Comparison of ENCODE assay signal across 1 cellular context in the genomic region with DNA sequence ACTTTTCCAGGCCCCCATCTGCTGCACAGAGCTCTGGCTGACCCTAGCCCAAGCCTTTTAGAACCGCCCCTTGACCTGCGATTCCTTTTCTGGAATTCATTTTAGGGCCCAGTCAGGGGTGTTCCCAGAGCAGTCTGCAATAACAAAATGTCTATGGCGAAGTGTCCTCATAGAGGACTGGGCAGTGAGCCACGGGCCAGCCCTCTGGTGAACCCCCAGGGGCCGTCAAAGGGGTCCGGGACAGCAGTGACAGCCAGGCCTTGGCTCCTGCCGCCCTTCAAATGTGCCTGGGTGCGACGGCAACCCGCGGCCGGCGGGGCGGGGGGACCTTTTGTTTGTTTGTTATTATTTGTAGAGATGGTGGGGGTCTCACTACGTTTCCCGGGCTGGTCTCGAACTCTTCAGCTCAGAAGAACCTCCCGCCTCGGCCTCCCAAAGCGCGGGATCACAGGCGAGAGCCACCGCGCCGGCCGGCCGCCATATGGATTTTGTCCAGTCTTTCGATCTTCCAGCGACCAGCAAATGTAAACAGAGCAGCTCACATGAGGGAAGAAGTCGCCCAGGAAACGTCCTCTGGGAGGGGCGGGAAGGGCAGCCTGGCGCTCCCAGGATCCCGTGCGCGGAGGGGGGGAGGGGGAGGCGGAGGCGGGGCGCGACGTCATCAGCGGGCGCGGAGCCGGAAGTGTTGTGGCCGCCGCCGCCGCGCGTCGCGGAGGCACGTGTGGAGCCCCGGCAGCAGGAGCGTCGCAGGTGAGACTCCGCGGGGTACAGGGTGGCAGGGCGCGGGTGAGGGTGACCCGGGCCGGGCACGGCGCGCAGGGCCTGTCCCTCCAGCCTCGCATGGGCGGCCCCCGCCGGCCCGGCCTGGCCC.
A peak's percentile ranks its signal among the peaks of the same experiment; 100 is the strongest.
TF ChIP-seq lines count a peak whose summit lies in the region.

TSS of gene TRMT61A (plus strand) at position 685 of the 871 bp plus-strand sequence. CDS start 783 bp downstream, outside the sequence.

TF ChIP-seq in K562, 482 proteins besides CTCF, POLR2A, EP300 and RAD21 (continued from another document and continues in another):
- no peak for TF ChIP-seq ZNF407 (IDR thresholded peaks at IDR 0.05; ENCODE audit: low read depth)
- no peak for TF ChIP-seq HNRNPL (IDR thresholded peaks at IDR 0.05; ENCODE audit: low read depth, low read length)
- TF ChIP-seq SRF (CRISPR knock-in tag; IDR thresholded peaks at IDR 0.05), result no peak
- TF ChIP-seq ZBTB34 (CRISPR knock-in tag; IDR thresholded peaks at IDR 0.05), result no peak
- TF ChIP-seq ZBED1 (IDR thresholded peaks at IDR 0.05), result no peak
- TF ChIP-seq POLR3G (IDR thresholded peaks at IDR 0.05; ENCODE audit: extremely low read depth, insufficient read length, insufficient replicate concordance), result no peak
- TF ChIP-seq ZNF436 (CRISPR knock-in tag; IDR thresholded peaks at IDR 0.05), result no peak
- TF ChIP-seq SNIP1 (IDR thresholded peaks at IDR 0.05; ENCODE audit: low read depth), result no peak
- TF ChIP-seq BHLHE40 (IDR thresholded peaks at IDR 0.05; ENCODE audit: low read length), result peak; percentile 88
- TF ChIP-seq SRSF9 (IDR thresholded peaks at IDR 0.05; ENCODE audit: borderline replicate concordance, low read depth, low read length), result no peak
- TF ChIP-seq CCAR2 (IDR thresholded peaks at IDR 0.05; ENCODE audit: low read depth, low read length), result no peak
- TF ChIP-seq ARID4B (CRISPR knock-in tag; IDR thresholded peaks at IDR 0.05), result peak; percentile 96
- TF ChIP-seq RFX7 (CRISPR knock-in tag; IDR thresholded peaks at IDR 0.05), result no peak
- no peak for TF ChIP-seq CHD4 (IDR thresholded peaks at IDR 0.05; ENCODE audit: insufficient read depth, insufficient replicate concordance, low read depth, low read length, poor library complexity, severe bottlenecking)
- no peak for TF ChIP-seq NFXL1 (CRISPR knock-in tag; IDR thresholded peaks at IDR 0.05)
- no peak for TF ChIP-seq MYNN (IDR thresholded peaks at IDR 0.05)
- TF ChIP-seq MYNN (CRISPR knock-in tag; IDR thresholded peaks at IDR 0.05), result no peak
- TF ChIP-seq NR2F6 (CRISPR knock-in tag; IDR thresholded peaks at IDR 0.05), result no peak
- no peak for TF ChIP-seq C11orf30 (IDR thresholded peaks at IDR 0.05; ENCODE audit: low read depth)
- no peak for TF ChIP-seq BACH1 (tag; IDR thresholded peaks at IDR 0.05)
- no peak for TF ChIP-seq RNF2 (IDR thresholded peaks at IDR 0.05)
- no peak for TF ChIP-seq ZC3H8 (IDR thresholded peaks at IDR 0.05)
- TF ChIP-seq ERF (CRISPR knock-in tag; IDR thresholded peaks at IDR 0.05), result no peak
- no peak for TF ChIP-seq ETV5 (CRISPR knock-in tag; IDR thresholded peaks at IDR 0.05; ENCODE audit: low read depth)
- TF ChIP-seq FUS (optimal IDR thresholded peaks at IDR 0.05; ENCODE audit: low read depth, low read length), result no peak
- TF ChIP-seq SIN3B (IDR thresholded peaks at IDR 0.05; ENCODE audit: low read depth), result peak; percentile 80
- no peak for TF ChIP-seq PHTF2 (CRISPR knock-in tag; IDR thresholded peaks at IDR 0.05)
- peak; percentile 77 for TF ChIP-seq RBFOX2 (IDR thresholded peaks at IDR 0.05; ENCODE audit: low read depth, low read length)
- TF ChIP-seq KDM4B (IDR thresholded peaks at IDR 0.05; ENCODE audit: borderline replicate concordance in 2 of 2, low read depth in 1 of 2), result no peak
- TF ChIP-seq ZNF561 (CRISPR knock-in tag; conservative IDR thresholded peaks at IDR 0.05), result no peak
- no peak for TF ChIP-seq HOXB6 (CRISPR knock-in tag; IDR thresholded peaks at IDR 0.05; ENCODE audit: borderline replicate concordance)
- no peak for TF ChIP-seq TCFL5 (CRISPR knock-in tag; conservative IDR thresholded peaks at IDR 0.05)
- TF ChIP-seq, protein P1, sequence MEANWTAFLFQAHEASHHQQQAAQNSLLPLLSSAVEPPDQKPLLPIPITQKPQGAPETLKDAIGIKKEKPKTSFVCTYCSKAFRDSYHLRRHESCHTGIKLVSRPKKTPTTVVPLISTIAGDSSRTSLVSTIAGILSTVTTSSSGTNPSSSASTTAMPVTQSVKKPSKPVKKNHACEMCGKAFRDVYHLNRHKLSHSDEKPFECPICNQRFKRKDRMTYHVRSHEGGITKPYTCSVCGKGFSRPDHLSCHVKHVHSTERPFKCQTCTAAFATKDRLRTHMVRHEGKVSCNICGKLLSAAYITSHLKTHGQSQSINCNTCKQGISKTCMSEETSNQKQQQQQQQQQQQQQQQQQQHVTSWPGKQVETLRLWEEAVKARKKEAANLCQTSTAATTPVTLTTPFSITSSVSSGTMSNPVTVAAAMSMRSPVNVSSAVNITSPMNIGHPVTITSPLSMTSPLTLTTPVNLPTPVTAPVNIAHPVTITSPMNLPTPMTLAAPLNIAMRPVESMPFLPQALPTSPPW (CRISPR knock-in tag; IDR thresholded peaks at IDR 0.05), result peak; percentile 95
- TF ChIP-seq ARID1B (IDR thresholded peaks at IDR 0.05), result no peak
- no peak for TF ChIP-seq RBM34 (IDR thresholded peaks at IDR 0.05; ENCODE audit: borderline replicate concordance, insufficient read depth, low read length)
- TF ChIP-seq TCF15 (CRISPR knock-in tag; IDR thresholded peaks at IDR 0.05), result no peak
- TF ChIP-seq ZNF165 (CRISPR knock-in tag; IDR thresholded peaks at IDR 0.05; ENCODE audit: borderline replicate concordance), result no peak; the same call in 1 of the 2 replicates
- no peak for TF ChIP-seq CREB3 (tag; conservative IDR thresholded peaks at IDR 0.05; ENCODE audit: low read depth)
- TF ChIP-seq, protein P2, sequence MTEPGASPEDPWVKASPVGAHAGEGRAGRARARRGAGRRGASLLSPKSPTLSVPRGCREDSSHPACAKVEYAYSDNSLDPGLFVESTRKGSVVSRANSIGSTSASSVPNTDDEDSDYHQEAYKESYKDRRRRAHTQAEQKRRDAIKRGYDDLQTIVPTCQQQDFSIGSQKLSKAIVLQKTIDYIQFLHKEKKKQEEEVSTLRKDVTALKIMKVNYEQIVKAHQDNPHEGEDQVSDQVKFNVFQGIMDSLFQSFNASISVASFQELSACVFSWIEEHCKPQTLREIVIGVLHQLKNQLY (CRISPR knock-in tag; conservative IDR thresholded peaks at IDR 0.05), result no peak
- no peak for TF ChIP-seq ATF3 (IDR thresholded peaks at IDR 0.05)
- TF ChIP-seq ATF3 (CRISPR knock-in tag; conservative IDR thresholded peaks at IDR 0.05), result no peak
- TF ChIP-seq JUN (IDR thresholded peaks at IDR 0.05; ENCODE audit: borderline replicate concordance, low read depth, low read length), result no peak; the same call in 1 of the 2 replicates
- TF ChIP-seq JUN (CRISPR knock-in tag; IDR thresholded peaks at IDR 0.05; ENCODE audit: borderline replicate concordance), result no peak
